In genomic region chr7:123305840-123306375, GRCh38 we compare ENCODE assay signal across 19 cellular contexts.
"Had no signal": no experiment of that assay in that cellular context is flagged by ENCODE, and none has a peak within 500 bp of the region (broad histone marks: within the 10 kb centered on the region; RNA-seq: fewer than 3 reads in every experiment).

No MANE protein-coding gene starts in this region.

- H3K27me3 Mint-ChIP-seq: activated CD4-positive, alpha-beta T cell treated with anti-CD3 and anti-CD28 coated beads, Interleukin-2, amount 10 ng/mL, durations not matched to agents 7 days and 5 days; activated naive CD8-positive, alpha-beta T cell treated with anti-CD3 and anti-CD28 coated beads, Interleukin-2, amount 10 ng/mL, durations not matched to agents 7 days and 5 days; memory B cell; stimulated activated naive B cell treated with anti-CD40 and anti-IgM and Interleukin-4, amounts not matched to agents 10 μg/mL and 1 μg/mL and 100 μg/mL, for 72 hours had no signal

- H3K36me3 Mint-ChIP-seq: activated naive CD8-positive, alpha-beta T cell treated with anti-CD3 and anti-CD28 coated beads, Interleukin-2, amount 10 ng/mL, durations not matched to agents 7 days and 5 days; memory B cell; stimulated activated naive B cell treated with anti-CD40 and anti-IgM and Interleukin-4, amounts not matched to agents 10 μg/mL and 1 μg/mL and 100 μg/mL, for 72 hours had no signal

- H3K4me3 Mint-ChIP-seq: activated CD4-positive, alpha-beta T cell treated with anti-CD3 and anti-CD28 coated beads, Interleukin-2, amount 10 ng/mL, durations not matched to agents 7 days and 5 days; activated naive CD8-positive, alpha-beta T cell treated with anti-CD3 and anti-CD28 coated beads, Interleukin-2, amount 10 ng/mL, durations not matched to agents 7 days and 5 days; activated T-helper 1 cell treated with anti-CD3 and anti-CD28 coated beads, Interleukin-12 subunit alpha, Interleukin-12 subunit beta, Interleukin-2, Interleukin-4 antibody, amounts not matched to agents 30 ng/mL and 10 ng/mL and 1 ng/mL, durations not matched to agents 14 hours and 24 hours and 36 hours; memory B cell; natural killer cell; stimulated activated naive B cell treated with anti-CD40 and anti-IgM and Interleukin-4, amounts not matched to agents 10 μg/mL and 1 μg/mL and 100 μg/mL, for 72 hours had no signal

- DNase-seq: activated CD4-positive, alpha-beta T cell treated with anti-CD3 and anti-CD28 coated beads, Interleukin-2, amount 10 ng/mL, durations not matched to agents 7 days and 5 days; activated CD8-positive, alpha-beta memory T cell treated with anti-CD3 and anti-CD28 coated beads for 24 hours; activated naive CD8-positive, alpha-beta T cell treated with anti-CD3 and anti-CD28 coated beads, Interleukin-2, amount 10 ng/mL, durations not matched to agents 7 days and 5 days; anterior cingulate cortex; effector memory CD4-positive, alpha-beta T cell; foreskin keratinocyte; glutamatergic neuron; left ventricle myocardium superior; mucosa of descending colon; natural killer cell; nucleus accumbens; posterior cingulate gyrus; retina; stimulated activated CD4-positive, alpha-beta T cell treated with anti-CD3 and anti-CD28 coated beads, Interleukin-15, amount 100 ng/mL, for 24 hours; stimulated activated CD4-positive, alpha-beta T cell treated with anti-CD3 and anti-CD28 coated beads, Interleukin-4, amount 100 ng/mL, for 1 hour; stimulated activated naive B cell treated with anti-CD40 and anti-IgM and Interleukin-4, amounts not matched to agents 10 μg/mL and 1 μg/mL and 100 μg/mL, for 72 hours; tibial artery had no signal

- H3K9me3 Mint-ChIP-seq: activated CD4-positive, alpha-beta T cell treated with anti-CD3 and anti-CD28 coated beads, Interleukin-2, amount 10 ng/mL, durations not matched to agents 7 days and 5 days had no signal

- H3K4me1 Mint-ChIP-seq: activated CD4-positive, alpha-beta T cell treated with anti-CD3 and anti-CD28 coated beads, Interleukin-2, amount 10 ng/mL, durations not matched to agents 7 days and 5 days; activated naive CD8-positive, alpha-beta T cell treated with anti-CD3 and anti-CD28 coated beads, Interleukin-2, amount 10 ng/mL, durations not matched to agents 7 days and 5 days; memory B cell; natural killer cell; stimulated activated naive B cell treated with anti-CD40 and anti-IgM and Interleukin-4, amounts not matched to agents 10 μg/mL and 1 μg/mL and 100 μg/mL, for 72 hours had no signal

- ATAC-seq: foreskin keratinocyte; left ventricle myocardium superior; mucosa of descending colon; natural killer cell; stimulated activated naive B cell treated with anti-CD40 and anti-IgM and Interleukin-4, amounts not matched to agents 10 μg/mL and 1 μg/mL and 100 μg/mL, for 72 hours had no signal

- H3K27ac Mint-ChIP-seq: activated CD4-positive, alpha-beta T cell treated with anti-CD3 and anti-CD28 coated beads, Interleukin-2, amount 10 ng/mL, durations not matched to agents 7 days and 5 days; activated naive CD8-positive, alpha-beta T cell treated with anti-CD3 and anti-CD28 coated beads, Interleukin-2, amount 10 ng/mL, durations not matched to agents 7 days and 5 days; activated T-helper 1 cell treated with anti-CD3 and anti-CD28 coated beads, Interleukin-12 subunit alpha, Interleukin-12 subunit beta, Interleukin-2, Interleukin-4 antibody, amounts not matched to agents 30 ng/mL and 10 ng/mL and 1 ng/mL, durations not matched to agents 14 hours and 24 hours and 36 hours; memory B cell; natural killer cell; stimulated activated naive B cell treated with anti-CD40 and anti-IgM and Interleukin-4, amounts not matched to agents 10 μg/mL and 1 μg/mL and 100 μg/mL, for 72 hours had no signal
